In genomic region chr17:13181683-13182082, GRCh38 we compare ENCODE assay signal across 20 cellular contexts.
DNase-seq lines count a peak whose midpoint lies in the region; ATAC-seq, FAIRE-seq and TF ChIP-seq lines count a peak whose summit lies in the region.
"Had no signal": no experiment of that assay in that cellular context is flagged by ENCODE, and none has a peak within 500 bp of the region (broad histone marks: within the 10 kb centered on the region; RNA-seq: fewer than 3 reads in every experiment).

No MANE protein-coding gene starts in this region.

- H3K4me1 ChIP-seq in heart left ventricle (no peaks in the 10 kb centered on the region), right cardiac atrium (ENCODE audit: control insufficient read depth, insufficient read depth, low read length) (no peaks in the 10 kb centered on the region), A549 (no peaks in the 10 kb centered on the region), mucosa of descending colon (ENCODE audit: low read depth) (no peaks in the 10 kb centered on the region)
- H3K4me1 ChIP-seq: BLaER1, HAP-1 had no signal

- H3K4me1 Mint-ChIP-seq in stimulated activated effector memory CD8-positive, alpha-beta T cell treated with anti-CD3 and anti-CD28 coated beads, Interleukin-12 subunit alpha, Interleukin-12 subunit beta, amount 100 ng/mL, for 72 hours, result no peaks in the 10 kb centered on the region
- H3K4me1 Mint-ChIP-seq: B cell; CD4-positive, CD25-positive, alpha-beta regulatory T cell had no signal

- no peaks in the 10 kb centered on the region for H3K27me3 ChIP-seq in heart left ventricle
- no peaks in the 10 kb centered on the region for H3K27me3 ChIP-seq in right cardiac atrium (ENCODE audit: control insufficient read depth, insufficient read depth)
- H3K27me3 ChIP-seq: BLaER1 had no signal

- TF ChIP-seq POLR2A in heart left ventricle (IDR thresholded peaks at IDR 0.05) (no peak), A549 (IDR thresholded peaks at IDR 0.05; ENCODE audit: low read length) (no peak)

- peak; percentile 51 for FAIRE-seq in A549 (lab: Jason Lieb, UNC)
- FAIRE-seq: D721Med, GM12892, H54 had no signal

- H3K4me2 ChIP-seq in A549, result no peak overlapping the region
- H3K4me2 ChIP-seq: BLaER1 had no signal

- 35 to 55% (median 43%) methylated on average over 2 of the region's 2 CpGs for WGBS in heart left ventricle, 4 donors
- WGBS in right cardiac atrium, result 48% methylated on average over 2 of the region's 2 CpGs
- 2% methylated on average over 2 of the region's 2 CpGs for WGBS in A549 (ENCODE audit: missing lambda C conversion rate)

- H3K36me3 ChIP-seq in heart left ventricle (no peaks in the 10 kb centered on the region), mucosa of descending colon (ENCODE audit: low read depth) (no peaks in the 10 kb centered on the region)
- H3K36me3 ChIP-seq: BLaER1, HAP-1 had no signal

- POLR2A ChIA-PET in A549 (lab: Yijun Ruan, JAX), result no interaction called here

- peaks cover 5% of the 10 kb centered on the region for H3K9me3 Mint-ChIP-seq in stimulated activated effector memory CD8-positive, alpha-beta T cell treated with anti-CD3 and anti-CD28 coated beads, Interleukin-12 subunit alpha, Interleukin-12 subunit beta, amount 100 ng/mL, for 72 hours

- H3K4me3 Mint-ChIP-seq in stimulated activated effector memory CD8-positive, alpha-beta T cell treated with anti-CD3 and anti-CD28 coated beads, Interleukin-12 subunit alpha, Interleukin-12 subunit beta, amount 100 ng/mL, for 72 hours, result no peak overlapping the region
- H3K4me3 Mint-ChIP-seq: B cell; CD4-positive, CD25-positive, alpha-beta regulatory T cell; CD8-positive, alpha-beta T cell had no signal

- TF ChIP-seq CTCF in heart left ventricle (IDR thresholded peaks at IDR 0.05) (no peak), A549 (IDR thresholded peaks at IDR 0.05) (no peak), VCaP (conservative IDR thresholded peaks at IDR 0.05) (no peak), mucosa of descending colon (IDR thresholded peaks at IDR 0.05) (no peak)

- H3K27ac ChIP-seq in heart left ventricle (no peak overlapping the region), right cardiac atrium (ENCODE audit: low read length) (no peak overlapping the region), A549 (no peak overlapping the region), VCaP (peak overlapping the region; percentile 70)
- H3K27ac ChIP-seq: BLaER1 had no signal

- peak; percentile 73 to 85 (median 78) for ATAC-seq in heart left ventricle
- ATAC-seq in right cardiac atrium, result no peak
- ATAC-seq in A549, result no peak
- peak; percentile 28 for ATAC-seq in mucosa of descending colon
- ATAC-seq in stimulated activated effector memory CD8-positive, alpha-beta T cell treated with anti-CD3 and anti-CD28 coated beads, Interleukin-12 subunit alpha, Interleukin-12 subunit beta, amount 100 ng/mL, for 72 hours, result no peak
- ATAC-seq: CD8-positive, alpha-beta T cell had no signal

- CTCF ChIA-PET in A549 (lab: Yijun Ruan, JAX), result no interaction called here

- no peaks in the 10 kb centered on the region for H3K36me3 Mint-ChIP-seq in stimulated activated effector memory CD8-positive, alpha-beta T cell treated with anti-CD3 and anti-CD28 coated beads, Interleukin-12 subunit alpha, Interleukin-12 subunit beta, amount 100 ng/mL, for 72 hours
- H3K36me3 Mint-ChIP-seq: CD4-positive, CD25-positive, alpha-beta regulatory T cell; CD8-positive, alpha-beta T cell had no signal

- DNase-seq in heart left ventricle, result no peak
- DNase-seq in right cardiac atrium, result no peak
- no peak for DNase-seq in A549 (ENCODE audit: low read depth in 1 of 2, low spot score in 1 of 2)
- DNase-seq in mucosa of descending colon, result no peak
- DNase-seq in activated naive CD4-positive, alpha-beta T cell treated with anti-CD3 and anti-CD28 coated beads, Interleukin-2, amount 50 U/mL, for 16 hours, result no peak
- DNase-seq in stimulated activated effector memory CD8-positive, alpha-beta T cell treated with anti-CD3 and anti-CD28 coated beads, Interleukin-12 subunit alpha, Interleukin-12 subunit beta, amount 100 ng/mL, for 72 hours (ENCODE audit: low spot score in 2 of 2), result no peak
- no peak for DNase-seq in cerebellum (ENCODE audit: low spot score)
- DNase-seq: CD4-positive, CD25-positive, alpha-beta regulatory T cell; CD8-positive, alpha-beta T cell; DMS 273 treated with DMSO at 0.1 percent for 48 hours; DMS79; EL; GOT3 had no signal

- TF ChIP-seq RAD21 in A549 (conservative IDR thresholded peaks at IDR 0.05 in 1 of 2, IDR thresholded peaks at IDR 0.05 in 1 of 2), result no peak

- no peak for TF ChIP-seq EP300 in A549 (IDR thresholded peaks at IDR 0.05)

- H3K4me3 ChIP-seq in heart left ventricle, result no peak overlapping the region
- no peak overlapping the region for H3K4me3 ChIP-seq in right cardiac atrium (ENCODE audit: low read length)
- H3K4me3 ChIP-seq in A549, result no peak overlapping the region
- no peak overlapping the region for H3K4me3 ChIP-seq in mucosa of descending colon
- H3K4me3 ChIP-seq: BLaER1, HAP-1 had no signal

- intact Hi-C loops in heart left ventricle (cut with DNase I) (no loop called here), right cardiac atrium (cut with DNase I) (no loop called here), mucosa of descending colon (cut with DNase I, micrococcal nuclease) (no loop called here)

- no peak overlapping the region for H3K27ac Mint-ChIP-seq in stimulated activated effector memory CD8-positive, alpha-beta T cell treated with anti-CD3 and anti-CD28 coated beads, Interleukin-12 subunit alpha, Interleukin-12 subunit beta, amount 100 ng/mL, for 72 hours
- H3K27ac Mint-ChIP-seq: B cell; CD4-positive, CD25-positive, alpha-beta regulatory T cell; CD8-positive, alpha-beta T cell had no signal

- H3K9me3 ChIP-seq in heart left ventricle (peaks cover 0 to 8% (median 0%) of the 10 kb centered on the region in 12 donors), right cardiac atrium (ENCODE audit: control insufficient read depth, low read length) (no peaks in the 10 kb centered on the region), A549 (0 out of 3 replicates have a peak, but pooled peaks cover 3% of the 10 kb centered on the region), mucosa of descending colon (no peaks in the 10 kb centered on the region)
- H3K9me3 ChIP-seq: BLaER1, HAP-1 had no signal

TF ChIP-seq in A549, 52 proteins besides CTCF, POLR2A, EP300 and RAD21:
- TF ChIP-seq CHD2 (IDR thresholded peaks at IDR 0.05; ENCODE audit: low read length, partially characterized antibody) (no peak), FOSL2 (IDR thresholded peaks at IDR 0.05) (no peak), FOSL2 (CRISPR knock-in tag; IDR thresholded peaks at IDR 0.05) (no peak)
- TF ChIP-seq, protein P1, sequence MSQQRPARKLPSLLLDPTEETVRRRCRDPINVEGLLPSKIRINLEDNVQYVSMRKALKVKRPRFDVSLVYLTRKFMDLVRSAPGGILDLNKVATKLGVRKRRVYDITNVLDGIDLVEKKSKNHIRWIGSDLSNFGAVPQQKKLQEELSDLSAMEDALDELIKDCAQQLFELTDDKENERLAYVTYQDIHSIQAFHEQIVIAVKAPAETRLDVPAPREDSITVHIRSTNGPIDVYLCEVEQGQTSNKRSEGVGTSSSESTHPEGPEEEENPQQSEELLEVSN (IDR thresholded peaks at IDR 0.05; ENCODE audit: borderline replicate concordance, low read depth), result no peak
- TF ChIP-seq, protein P2, sequence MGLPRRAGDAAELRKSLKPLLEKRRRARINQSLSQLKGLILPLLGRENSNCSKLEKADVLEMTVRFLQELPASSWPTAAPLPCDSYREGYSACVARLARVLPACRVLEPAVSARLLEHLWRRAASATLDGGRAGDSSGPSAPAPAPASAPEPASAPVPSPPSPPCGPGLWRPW (IDR thresholded peaks at IDR 0.05), result no peak

Comparison
In these comparisons a context has a peak if more than half of its experiments do, and no peak if none do; other contexts are left out.
1. ATAC-seq: peak in heart left ventricle (4 of 4) and mucosa of descending colon (single experiment); none in right cardiac atrium (0 of 2), A549 (0 of 2) and stimulated activated effector memory CD8-positive, alpha-beta T cell treated with anti-CD3 and anti-CD28 coated beads, Interleukin-12 subunit alpha, Interleukin-12 subunit beta, amount 100 ng/mL, for 72 hours (single experiment).